Comparison of ENCODE assay signal across 16 cellular contexts in the genomic region with DNA sequence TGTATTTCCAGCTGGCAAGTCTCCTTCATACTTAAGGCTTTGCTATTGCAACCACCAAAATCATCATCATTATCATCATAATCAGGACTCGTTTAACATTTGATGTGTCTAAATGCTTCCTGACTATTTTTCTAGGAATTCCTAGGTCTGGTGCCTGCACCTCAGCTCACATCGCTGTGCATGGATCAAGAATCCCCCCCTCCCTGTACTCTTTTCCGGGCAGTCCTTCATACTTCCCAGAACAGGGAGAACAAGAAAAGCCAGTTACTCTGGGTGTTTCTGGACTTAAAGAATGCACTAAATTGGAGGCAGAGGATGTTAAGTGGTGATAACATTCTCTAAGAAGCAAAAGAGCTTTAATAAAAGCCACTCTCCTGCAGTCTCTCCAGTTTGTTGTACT. TPM values are rescaled to one million over a fixed set of nuclear protein-coding genes. Genes with fewer than 3 reads are reported as not detected.
DNase-seq lines count a peak whose midpoint lies in the region; ATAC-seq, FAIRE-seq and TF ChIP-seq lines count a peak whose summit lies in the region.
"Had no signal": no experiment of that assay in that cellular context is flagged by ENCODE, and none has a peak within 500 bp of the region (broad histone marks: within the 10 kb centered on the region; RNA-seq: fewer than 3 reads in every experiment).

No MANE protein-coding gene starts in this region.

- BruUV-seq in endothelial cell of umbilical vein (replicated peaks; lab: Mats Ljungman, UMichigan) = no TSS peak

- no peak for TF ChIP-seq POLR2A in endothelial cell of umbilical vein (IDR thresholded peaks at IDR 0.05; ENCODE audit: low read depth, low read length)

- H3K9me1 ChIP-seq in endothelial cell of umbilical vein (replicated peaks; ENCODE audit: control insufficient read depth, extremely low read depth, insufficient read depth, low read length) = no peaks in the 10 kb centered on the region

- dilution Hi-C loops in endothelial cell of umbilical vein (cut with MboI; ENCODE audit: extremely low pct_ligation_motif_present, low sequenced_read_pairs) = no loop called here

- H3K36me3 ChIP-seq in endothelial cell of umbilical vein (ENCODE audit: control insufficient read depth in 2 of 2, extremely low read depth in 1 of 2, insufficient read depth in 2 of 2, low read length in 2 of 2) = no peaks in the 10 kb centered on the region
- H3K36me3 ChIP-seq in endodermal cell (ENCODE audit: control insufficient read depth, insufficient read depth, low read length) = no peaks in the 10 kb centered on the region
- H3K36me3 ChIP-seq: SJCRH30, stomach had no signal

- H3K4me2 ChIP-seq in endothelial cell of umbilical vein (ENCODE audit: insufficient read depth, low read length) = no peak overlapping the region

- H3K4me1 ChIP-seq in endothelial cell of umbilical vein (ENCODE audit: control insufficient read depth, extremely low read depth, insufficient read depth, low read length) = peaks cover 6% of the 10 kb centered on the region
- H3K4me1 ChIP-seq in endodermal cell (ENCODE audit: control insufficient read depth, insufficient read depth, low read length) = no peaks in the 10 kb centered on the region

- H3K79me2 ChIP-seq in endothelial cell of umbilical vein (ENCODE audit: control insufficient read depth, insufficient read depth, low read length) = no peaks in the 10 kb centered on the region

- H3K27ac Mint-ChIP-seq in mesothelial cell of epicardium = peak overlapping the region; percentile 98
- no peak overlapping the region for H3K27ac Mint-ChIP-seq in endodermal cell
- no peak overlapping the region for H3K27ac Mint-ChIP-seq in activated T-cell treated with anti-CD3 and anti-CD28 coated beads, Interleukin-2, amount 50 U/mL, for 72 hours
- H3K27ac Mint-ChIP-seq: activated CD4-positive, alpha-beta T cell treated with anti-CD3 and anti-CD28 coated beads, Interleukin-2, amount 10 ng/mL, durations not matched to agents 24 days and 14 days had no signal

- TF ChIP-seq CTCF in endothelial cell of umbilical vein (IDR thresholded peaks at IDR 0.05; ENCODE audit: extremely low read depth in 1 of 2, insufficient read depth in 1 of 2, low read depth in 1 of 2, low read length in 2 of 2) (no peak), mesothelial cell of epicardium (IDR thresholded peaks at IDR 0.05; ENCODE audit: unreplicated experiment) (no peak), endodermal cell (conservative IDR thresholded peaks at IDR 0.05) (no peak)

- H3K9ac ChIP-seq in endothelial cell of umbilical vein (replicated peaks; ENCODE audit: extremely low read depth, insufficient read depth, low read length) (no peak overlapping the region), endodermal cell (ENCODE audit: extremely low read depth, low read length, poor library complexity, severe bottlenecking) (no peak overlapping the region)

- H3K4me1 Mint-ChIP-seq in mesothelial cell of epicardium = peaks cover 66% of the 10 kb centered on the region
- H3K4me1 Mint-ChIP-seq in endodermal cell = peaks cover 6% of the 10 kb centered on the region
- no peaks in the 10 kb centered on the region for H3K4me1 Mint-ChIP-seq in activated T-cell treated with anti-CD3 and anti-CD28 coated beads, Interleukin-2, amount 50 U/mL, for 72 hours (ENCODE audit: low read depth)
- H3K4me1 Mint-ChIP-seq: activated CD4-positive, alpha-beta T cell treated with anti-CD3 and anti-CD28 coated beads, Interleukin-2, amount 10 ng/mL, durations not matched to agents 24 days and 14 days had no signal

- H3K9me3 Mint-ChIP-seq in mesothelial cell of epicardium (peaks cover 4% of the 10 kb centered on the region), endodermal cell (no peaks in the 10 kb centered on the region)
- no peaks in the 10 kb centered on the region for H3K9me3 Mint-ChIP-seq in activated T-cell treated with anti-CD3 and anti-CD28 coated beads, Interleukin-2, amount 50 U/mL, for 72 hours
- H3K9me3 Mint-ChIP-seq: activated CD4-positive, alpha-beta T cell treated with anti-CD3 and anti-CD28 coated beads, Interleukin-2, amount 10 ng/mL, durations not matched to agents 24 days and 14 days had no signal

- H4K20me1 ChIP-seq in endothelial cell of umbilical vein (replicated peaks; ENCODE audit: control insufficient read depth, extremely low read depth, insufficient read depth, low read length) = no peaks in the 10 kb centered on the region

- H3K9me3 ChIP-seq in endothelial cell of umbilical vein (replicated peaks; ENCODE audit: control insufficient read depth, insufficient read depth, low read length) = no peaks in the 10 kb centered on the region
- no peaks in the 10 kb centered on the region for H3K9me3 ChIP-seq in endodermal cell (ENCODE audit: control insufficient read depth, low read length)
- H3K9me3 ChIP-seq: SJCRH30, stomach had no signal

- peak overlapping the region; percentile 83 for H3K4me3 Mint-ChIP-seq in mesothelial cell of epicardium
- no peak overlapping the region for H3K4me3 Mint-ChIP-seq in endodermal cell
- H3K4me3 Mint-ChIP-seq in activated T-cell treated with anti-CD3 and anti-CD28 coated beads, Interleukin-2, amount 50 U/mL, for 72 hours = no peak overlapping the region
- H3K4me3 Mint-ChIP-seq: activated CD4-positive, alpha-beta T cell treated with anti-CD3 and anti-CD28 coated beads, Interleukin-2, amount 10 ng/mL, durations not matched to agents 24 days and 14 days had no signal

- ATAC-seq in activated T-cell treated with anti-CD3 and anti-CD28 coated beads, Interleukin-2, amount 50 U/mL, for 72 hours (replicated peaks in 1 of 2) = no peak

- no peak overlapping the region for H3K27ac ChIP-seq in endothelial cell of umbilical vein (ENCODE audit: insufficient read depth, low read depth, low read length)
- no peak overlapping the region for H3K27ac ChIP-seq in endodermal cell (ENCODE audit: low read depth, low read length)
- H3K27ac ChIP-seq: SJCRH30, stomach had no signal

- WGBS in endodermal cell (ENCODE audit: insufficient coverage in 1 of 2, insufficient read length in 1 of 2), 2 experiments = 88% methylated on average over 1 to 3 of the region's 3 CpGs

- no peak overlapping the region for H2AFZ ChIP-seq in endothelial cell of umbilical vein (ENCODE audit: low read depth, low read length)

- peaks cover 2% of the 10 kb centered on the region for H3K36me3 Mint-ChIP-seq in mesothelial cell of epicardium
- no peaks in the 10 kb centered on the region for H3K36me3 Mint-ChIP-seq in endodermal cell (ENCODE audit: low read depth)
- peaks cover 2 to 11% of the 10 kb centered on the region in 2 donors for H3K36me3 Mint-ChIP-seq in activated T-cell treated with anti-CD3 and anti-CD28 coated beads, Interleukin-2, amount 50 U/mL, for 72 hours (ENCODE audit: insufficient read depth in 2 of 2)

- H3K4me3 ChIP-seq in endothelial cell of umbilical vein (replicated peaks in 1 of 3; ENCODE audit: insufficient read depth in 1 of 3, low read depth in 1 of 3, low read length in 3 of 3) = no peak overlapping the region
- no peak overlapping the region for H3K4me3 ChIP-seq in endodermal cell (ENCODE audit: low read length)
- H3K4me3 ChIP-seq: SJCRH30 had no signal

- intact Hi-C loops in endothelial cell of umbilical vein (cut with micrococcal nuclease) = loop anchor here (1.0 kb wide), 1 partner anchor 19 kb away; no protein-coding TSS in a partner anchor

- no peak for FAIRE-seq in endothelial cell of umbilical vein (lab: Jason Lieb, UNC)

- DNase-seq in DMS53 (lab: John Stamatoyannopoulos, UW) (peak; percentile 96), NCI-H526 (lab: John Stamatoyannopoulos, UW) (peak; percentile 69 to 70), endothelial cell of umbilical vein (ENCODE audit: low read depth, low spot score) (peak; percentile 40), mesothelial cell of epicardium (ENCODE audit: low spot score in 2 of 2, unreplicated experiment in 2 of 2) (peak; percentile 24 to 55), activated gamma-delta T cell treated with Interleukin-2 at 50 U/mL for 16 hours (no peak), superior temporal gyrus (ENCODE audit: extremely low spot score) (no peak), endodermal cell (no peak)
- no peak for DNase-seq in activated T-cell treated with anti-CD3 and anti-CD28 coated beads, Interleukin-2, amount 50 U/mL, for 72 hours
- DNase-seq: activated CD4-positive, alpha-beta T cell treated with anti-CD3 and anti-CD28 coated beads, Interleukin-2, amount 10 ng/mL, durations not matched to agents 24 days and 14 days; activated naive CD4-positive, alpha-beta T cell; hypothalamus; KG1; nucleus accumbens; SJCRH30; stimulated activated CD4-positive, alpha-beta T cell treated with anti-CD3 and anti-CD28 coated beads, Interleukin-4, amount 100 ng/mL, for 1 hour; stomach had no signal

- CTCF ChIA-PET in endothelial cell of umbilical vein (lab: Charles Lee) = interaction anchor here (0.7 to 1.0 kb wide), 2 partner anchors 9 to 23 kb away, joined by 3 read pairs; partner anchors contain the start of gene ERP27

- H3K27me3 ChIP-seq in endothelial cell of umbilical vein (ENCODE audit: control insufficient read depth in 2 of 2, insufficient read depth in 2 of 2, low read length in 2 of 2) (no peaks in the 10 kb centered on the region), endodermal cell (ENCODE audit: control insufficient read depth, insufficient read depth, low read length, poor library complexity, severe bottlenecking) (no peaks in the 10 kb centered on the region)
- H3K27me3 ChIP-seq: SJCRH30, stomach had no signal

- no peaks in the 10 kb centered on the region for H3K27me3 Mint-ChIP-seq in mesothelial cell of epicardium (ENCODE audit: low read depth)
- no peaks in the 10 kb centered on the region for H3K27me3 Mint-ChIP-seq in endodermal cell (ENCODE audit: insufficient read depth)
- H3K27me3 Mint-ChIP-seq in activated T-cell treated with anti-CD3 and anti-CD28 coated beads, Interleukin-2, amount 50 U/mL, for 72 hours (ENCODE audit: low read depth) = no peaks in the 10 kb centered on the region
- H3K27me3 Mint-ChIP-seq: activated CD4-positive, alpha-beta T cell treated with anti-CD3 and anti-CD28 coated beads, Interleukin-2, amount 10 ng/mL, durations not matched to agents 24 days and 14 days had no signal

- POLR2A ChIA-PET in endothelial cell of umbilical vein (lab: Charles Lee) = no interaction called here

RNA-seq across cellular contexts. Expression of gene ERP27, which starts 9.4 kb away (rescaled TPM):
- total RNA-seq in endothelial cell of umbilical vein = 0.88 and 1.4 TPM in 2 replicates
- polyA plus RNA-seq in endothelial cell of umbilical vein = 0.67 and 0.70 TPM in 2 replicates
- 0.75 and 0.98 TPM in 2 replicates for polyA plus RNA-seq in endothelial cell of umbilical vein (2011; cell fraction: cytosol; rRNA removed)
- polyA plus RNA-seq in endothelial cell of umbilical vein (2011; cell fraction: nucleus; rRNA removed) = 2.5 and 3.4 TPM in 2 replicates
- 0.62 and 0.68 TPM in 2 replicates for polyA plus RNA-seq in endothelial cell of umbilical vein (2012)
- polyA minus RNA-seq in endothelial cell of umbilical vein = 1.9 and 2.9 TPM in 2 replicates
- polyA minus RNA-seq in endothelial cell of umbilical vein (2011; cell fraction: cytosol; rRNA and poly(A)+ RNA removed) = not detected
- 6.1 and 8.8 TPM in 2 replicates for polyA minus RNA-seq in endothelial cell of umbilical vein (2011; cell fraction: nucleus; rRNA and poly(A)+ RNA removed)
- 55.2 to 60.4 TPM (median 58.1 TPM) in 3 replicates for total RNA-seq in mesothelial cell of epicardium
- total RNA-seq in endodermal cell = under 1 TPM; 0.15 to 0.22 TPM
- 0.11 TPM for polyA plus RNA-seq in endodermal cell (2013, experiment 1 of 2)
- not detected for polyA plus RNA-seq in endodermal cell (2013, experiment 2 of 2)
- 1 to 10 TPM; 3.8 to 4.0 TPM for total RNA-seq in activated T-cell treated with anti-CD3 and anti-CD28 coated beads, Interleukin-2, amount 50 U/mL, for 72 hours
- total RNA-seq: SJCRH30 had no signal

RNA-seq across cellular contexts. Expression of gene ARHGDIB, which starts 32.5 kb away (rescaled TPM):
- total RNA-seq in endothelial cell of umbilical vein (483 and 550 TPM in 2 replicates), mesothelial cell of epicardium (26.2 to 30.1 TPM (median 28.5 TPM) in 3 replicates), endodermal cell (under 1 TPM; 0.66 to 0.95 TPM)
- polyA plus RNA-seq in endothelial cell of umbilical vein = 1,200 and 1,245 TPM in 2 replicates
- 1,171 and 1,649 TPM in 2 replicates for polyA plus RNA-seq in endothelial cell of umbilical vein (2011; cell fraction: cytosol; rRNA removed)
- 559 and 560 TPM in 2 replicates for polyA plus RNA-seq in endothelial cell of umbilical vein (2011; cell fraction: nucleus; rRNA removed)
- 796 and 1,005 TPM in 2 replicates for polyA plus RNA-seq in endothelial cell of umbilical vein (2012)
- 805 and 875 TPM in 2 replicates for polyA minus RNA-seq in endothelial cell of umbilical vein
- polyA minus RNA-seq in endothelial cell of umbilical vein (2011; cell fraction: cytosol; rRNA and poly(A)+ RNA removed) = not detected
- polyA minus RNA-seq in endothelial cell of umbilical vein (2011; cell fraction: nucleus; rRNA and poly(A)+ RNA removed) = 185 and 242 TPM in 2 replicates
- 3.0 TPM for polyA plus RNA-seq in endodermal cell (2013, experiment 1 of 2)
- 2.3 TPM for polyA plus RNA-seq in endodermal cell (2013, experiment 2 of 2)
- total RNA-seq in activated T-cell treated with anti-CD3 and anti-CD28 coated beads, Interleukin-2, amount 50 U/mL, for 72 hours = 100 to 1,000 TPM; 402 to 450 TPM

RNA-seq across cellular contexts. Expression of gene MGP, which starts 43.3 kb away (rescaled TPM):
- total RNA-seq in endothelial cell of umbilical vein (284 and 398 TPM in 2 replicates), mesothelial cell of epicardium (202 to 221 TPM (median 202 TPM) in 3 replicates), endodermal cell (not detected)
- 479 and 538 TPM in 2 replicates for polyA plus RNA-seq in endothelial cell of umbilical vein
- polyA plus RNA-seq in endothelial cell of umbilical vein (2011; cell fraction: cytosol; rRNA removed) = 472 and 563 TPM in 2 replicates
- 160 and 196 TPM in 2 replicates for polyA plus RNA-seq in endothelial cell of umbilical vein (2011; cell fraction: nucleus; rRNA removed)
- polyA plus RNA-seq in endothelial cell of umbilical vein (2012) = 268 and 939 TPM in 2 replicates
- polyA minus RNA-seq in endothelial cell of umbilical vein = 264 and 315 TPM in 2 replicates
- not detected for polyA minus RNA-seq in endothelial cell of umbilical vein (2011; cell fraction: cytosol; rRNA and poly(A)+ RNA removed)
- polyA minus RNA-seq in endothelial cell of umbilical vein (2011; cell fraction: nucleus; rRNA and poly(A)+ RNA removed) = 75.3 and 93.4 TPM in 2 replicates
- 1.2 TPM for polyA plus RNA-seq in endodermal cell (2013, experiment 1 of 2)
- not detected for polyA plus RNA-seq in endodermal cell (2013, experiment 2 of 2)
- total RNA-seq in activated T-cell treated with anti-CD3 and anti-CD28 coated beads, Interleukin-2, amount 50 U/mL, for 72 hours = under 1 TPM in 1 of 2 donors, not detected in 1; 0.67 TPM
- total RNA-seq: activated CD4-positive, alpha-beta T cell treated with anti-CD3 and anti-CD28 coated beads, Interleukin-2, amount 10 ng/mL, durations not matched to agents 24 days and 14 days had no signal

RNA-seq across cellular contexts. Expression of gene PDE6H, which starts 43.9 kb away (rescaled TPM):
- not detected in 2 replicates for total RNA-seq in endothelial cell of umbilical vein
- polyA plus RNA-seq in endothelial cell of umbilical vein = not detected in 2 replicates
- not detected in 2 replicates for polyA plus RNA-seq in endothelial cell of umbilical vein (2011; cell fraction: cytosol; rRNA removed)
- polyA plus RNA-seq in endothelial cell of umbilical vein (2011; cell fraction: nucleus; rRNA removed) = not detected in 2 replicates
- not detected in 2 replicates for polyA plus RNA-seq in endothelial cell of umbilical vein (2012)
- not detected in 2 replicates for polyA minus RNA-seq in endothelial cell of umbilical vein
- not detected for polyA minus RNA-seq in endothelial cell of umbilical vein (2011; cell fraction: cytosol; rRNA and poly(A)+ RNA removed)
- polyA minus RNA-seq in endothelial cell of umbilical vein (2011; cell fraction: nucleus; rRNA and poly(A)+ RNA removed) = not detected in 2 replicates
- not detected in 3 replicates for total RNA-seq in mesothelial cell of epicardium
- total RNA-seq in endodermal cell = not detected
- not detected for polyA plus RNA-seq in endodermal cell (2013, experiment 1 of 2)
- polyA plus RNA-seq in endodermal cell (2013, experiment 2 of 2) = not detected
- not detected for total RNA-seq in activated T-cell treated with anti-CD3 and anti-CD28 coated beads, Interleukin-2, amount 50 U/mL, for 72 hours
- total RNA-seq: activated CD4-positive, alpha-beta T cell treated with anti-CD3 and anti-CD28 coated beads, Interleukin-2, amount 10 ng/mL, durations not matched to agents 24 days and 14 days; SJCRH30; stomach had no signal
- polyA plus RNA-seq: stomach had no signal

Comparison
In these comparisons a context has a peak if more than half of its experiments do, and no peak if none do; other contexts are left out.
1. DNase-seq: peak in DMS53 (single experiment), NCI-H526 (2 of 2), endothelial cell of umbilical vein (single experiment) and mesothelial cell of epicardium (2 of 2); none in activated gamma-delta T cell treated with Interleukin-2 at 50 U/mL for 16 hours (single experiment), superior temporal gyrus (single experiment), endodermal cell (single experiment) and activated T-cell treated with anti-CD3 and anti-CD28 coated beads, Interleukin-2, amount 50 U/mL, for 72 hours (0 of 2).
2. RNA of gene ERP27, which starts 9.4 kb away (total RNA-seq): 55.2 to 60.4 TPM in mesothelial cell of epicardium; 3.8 to 4.0 TPM in activated T-cell treated with anti-CD3 and anti-CD28 coated beads, Interleukin-2, amount 50 U/mL, for 72 hours, 0.88 to 1.4 TPM in endothelial cell of umbilical vein and 0.15 to 0.22 TPM in endodermal cell; every median in the first group is over 10 times any median in the second.
3. RNA of gene ARHGDIB, which starts 32.5 kb away (total RNA-seq): 483 to 550 TPM in endothelial cell of umbilical vein, 402 to 450 TPM in activated T-cell treated with anti-CD3 and anti-CD28 coated beads, Interleukin-2, amount 50 U/mL, for 72 hours and 26.2 to 30.1 TPM in mesothelial cell of epicardium; 0.66 to 0.95 TPM in endodermal cell; every median in the first group is over 10 times any median in the second.
4. RNA of gene MGP, which starts 43.3 kb away (total RNA-seq): 284 to 398 TPM in endothelial cell of umbilical vein and 202 to 221 TPM in mesothelial cell of epicardium; 0.67 TPM in activated T-cell treated with anti-CD3 and anti-CD28 coated beads, Interleukin-2, amount 50 U/mL, for 72 hours and not detected in endodermal cell; every median in the first group is over 100 times any median in the second.